ENCODE assay signal across 24 cellular contexts in the genomic region with DNA sequence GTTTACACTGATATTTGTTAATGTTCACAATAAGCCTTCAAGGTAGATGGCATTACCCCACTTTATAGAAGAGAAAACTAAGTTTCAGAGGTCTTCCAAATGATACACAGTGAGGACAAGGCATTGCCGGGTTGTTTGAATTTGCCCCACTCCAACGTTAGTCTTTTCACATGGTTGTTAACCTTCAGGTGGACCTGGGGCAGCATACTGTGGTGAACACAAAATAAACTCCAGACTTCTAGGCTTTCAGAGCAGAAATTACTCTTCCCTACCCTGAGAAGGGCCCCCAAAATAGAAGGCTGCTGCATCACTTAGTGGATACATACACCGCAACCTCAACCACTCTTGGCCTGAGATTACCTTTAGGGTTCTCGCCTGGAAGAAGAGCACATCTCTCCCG. TPM values are rescaled to one million over a fixed set of nuclear protein-coding genes. Genes with fewer than 3 reads are reported as not detected.
DNase-seq lines count a peak whose midpoint lies in the region; ATAC-seq, FAIRE-seq and TF ChIP-seq lines count a peak whose summit lies in the region.
"Had no signal": no experiment of that assay in that cellular context is flagged by ENCODE, and none has a peak within 500 bp of the region (broad histone marks: within the 10 kb centered on the region; RNA-seq: fewer than 3 reads in every experiment).

No MANE protein-coding gene starts in this region.

- intact Hi-C loops in K562 (cut with micrococcal nuclease) = loop anchor here (5.0 to 10.0 kb wide), 2 partner anchors 33 to 175 kb away; no protein-coding TSS in a partner anchor

- no peak overlapping the region for H3K9ac ChIP-seq in K562 (ENCODE audit: insufficient read depth in 1 of 2, low read depth in 2 of 2, low read length in 2 of 2)

- TF ChIP-seq POLR2A in K562 (conservative IDR thresholded peaks at IDR 0.05) = no peak

- peak overlapping the region; percentile 78 for H2AFZ ChIP-seq in K562 (ENCODE audit: low read depth, low read length)

- H3K4me1 ChIP-seq in K562 (replicated peaks in 1 of 2; ENCODE audit: control insufficient read depth in 2 of 2, insufficient read depth in 2 of 2, low read length in 2 of 2) = peaks cover 22 to 34% of the 10 kb centered on the region in 2 experiments; a peak in 4 of 5 replicates
- H3K4me1 ChIP-seq: BE2C had no signal

- no TSS peak for BruUV-seq in K562 (replicated peaks; lab: Mats Ljungman, UMichigan)

- no peak for TF ChIP-seq RAD21 in K562 (CRISPR knock-in tag; conservative IDR thresholded peaks at IDR 0.05 in 1 of 2, IDR thresholded peaks at IDR 0.05 in 1 of 2)

- H3K4me2 ChIP-seq in K562 (ENCODE audit: insufficient read depth, low read length) = no peak overlapping the region

- TF ChIP-seq CTCF in K562 (IDR thresholded peaks at IDR 0.05 in 2 of 3, conservative IDR thresholded peaks at IDR 0.05 in 1 of 3; ENCODE audit: insufficient read depth in 2 of 3, low read depth in 1 of 3, low read length in 3 of 3) = no peak
- no peak for TF ChIP-seq CTCF in progenitor cell of endocrine pancreas (IDR thresholded peaks at IDR 0.05; ENCODE audit: unreplicated experiment)

- H3K9me3 Mint-ChIP-seq in progenitor cell of endocrine pancreas (ENCODE audit: low read depth) = no peaks in the 10 kb centered on the region
- H3K9me3 Mint-ChIP-seq in activated naive CD8-positive, alpha-beta T cell treated with anti-CD3 and anti-CD28 coated beads for 36 hours = no peaks in the 10 kb centered on the region
- H3K9me3 Mint-ChIP-seq: HFFc6 had no signal

- peaks cover 16% of the 10 kb centered on the region for H3K79me2 ChIP-seq in K562 (ENCODE audit: control insufficient read depth, insufficient read depth, low read length)

- H3K27ac Mint-ChIP-seq in progenitor cell of endocrine pancreas = peak overlapping the region; percentile 33
- H3K27ac Mint-ChIP-seq in activated naive CD8-positive, alpha-beta T cell treated with anti-CD3 and anti-CD28 coated beads for 36 hours = no peak overlapping the region
- H3K27ac Mint-ChIP-seq: HFFc6 had no signal

- no peak for FAIRE-seq in K562 (lab: Jason Lieb, UNC)
- FAIRE-seq: GM12878, GM19239 had no signal

- ATAC-seq in K562 (no peak), GM21447 (IDR thresholded peaks at IDR 0.05; ENCODE audit: unreplicated experiment) (no peak)
- ATAC-seq: GM12878, HCT116 had no signal

- no peaks in the 10 kb centered on the region for H3K9me1 ChIP-seq in K562 (ENCODE audit: control insufficient read depth, insufficient read depth, low read length)

- in situ Hi-C loops in K562 (cut with MboI) = no loop called here

- H3K27me3 ChIP-seq in K562 (ENCODE audit: control insufficient read depth in 2 of 2, insufficient read depth in 2 of 2, low read length in 2 of 2) = no peaks in the 10 kb centered on the region
- H3K27me3 ChIP-seq: BE2C had no signal

- H3K36me3 Mint-ChIP-seq in progenitor cell of endocrine pancreas (ENCODE audit: insufficient read depth) = no peaks in the 10 kb centered on the region
- H3K36me3 Mint-ChIP-seq in activated naive CD8-positive, alpha-beta T cell treated with anti-CD3 and anti-CD28 coated beads for 36 hours = peaks cover 8% of the 10 kb centered on the region
- H3K36me3 Mint-ChIP-seq: CD4-positive, CD25-positive, alpha-beta regulatory T cell had no signal

- peaks cover 13% of the 10 kb centered on the region for H4K20me1 ChIP-seq in K562 (replicated peaks; ENCODE audit: control insufficient read depth, insufficient read depth, low read length)

- no peak overlapping the region for H3K4me3 ChIP-seq in K562
- H3K4me3 ChIP-seq: GM12878 had no signal

- no peak for TF ChIP-seq EP300 in K562 (IDR thresholded peaks at IDR 0.05; ENCODE audit: low read length)

- H3K36me3 ChIP-seq in KOPT-K1 (ENCODE audit: insufficient read depth, low read length) (no peaks in the 10 kb centered on the region; the same call in 1 of the 2 replicates), K562 (ENCODE audit: control insufficient read depth, insufficient read depth, low read length) (peaks cover 3% of the 10 kb centered on the region)

- H3K27ac ChIP-seq in KOPT-K1 (ENCODE audit: low read depth, low read length, poor library complexity, severe bottlenecking) (peak overlapping the region; percentile 35), K562 (ENCODE audit: extremely low read depth, low read depth, low read length) (no peak overlapping the region)
- H3K27ac ChIP-seq: HL-60 had no signal

- H3K4me3 Mint-ChIP-seq in progenitor cell of endocrine pancreas (ENCODE audit: low read depth) = no peak overlapping the region
- no peak overlapping the region for H3K4me3 Mint-ChIP-seq in activated naive CD8-positive, alpha-beta T cell treated with anti-CD3 and anti-CD28 coated beads for 36 hours
- H3K4me3 Mint-ChIP-seq: HFFc6 had no signal

- H3K9me3 ChIP-seq in KOPT-K1 (ENCODE audit: insufficient read depth, low read length, poor library complexity, severe bottlenecking) = no peaks in the 10 kb centered on the region
- no peaks in the 10 kb centered on the region for H3K9me3 ChIP-seq in K562 (replicated peaks; ENCODE audit: control insufficient read depth, insufficient read depth, low read depth, low read length)
- H3K9me3 ChIP-seq: BE2C had no signal

- POLR2A ChIA-PET in K562 (lab: Yijun Ruan, JAX) = interaction anchor here (0.6 to 1.4 kb wide), 3 partner anchors 11 to 44 kb away, joined by 3 to 6 read pairs (median 3); no protein-coding TSS in a partner anchor

- H3K27me3 Mint-ChIP-seq in progenitor cell of endocrine pancreas = no peaks in the 10 kb centered on the region
- no peaks in the 10 kb centered on the region for H3K27me3 Mint-ChIP-seq in activated naive CD8-positive, alpha-beta T cell treated with anti-CD3 and anti-CD28 coated beads for 36 hours

- H3K4me1 Mint-ChIP-seq in progenitor cell of endocrine pancreas (ENCODE audit: low read depth) = peaks cover 7% of the 10 kb centered on the region
- H3K4me1 Mint-ChIP-seq in activated naive CD8-positive, alpha-beta T cell treated with anti-CD3 and anti-CD28 coated beads for 36 hours = peaks cover 8% of the 10 kb centered on the region

- CTCF ChIA-PET in K562 (lab: Yijun Ruan, JAX; ENCODE audit: low intra/inter-chr PET ratio) = no interaction called here

- DNase-seq in NCI-H2227 (lab: John Stamatoyannopoulos, UW; ENCODE audit: unreplicated experiment) (peak; percentile 25), NCI-H2227 treated with DMSO at 0.1 percent for 48 hours (lab: John Stamatoyannopoulos, UW) (no peak), K562 (ENCODE audit: extremely low read depth in 1 of 4, low spot score in 3 of 4) (peak in 1 of 4 experiments; percentile 38), progenitor cell of endocrine pancreas (ENCODE audit: low spot score, unreplicated experiment) (no peak), NCI-H524 (lab: John Stamatoyannopoulos, UW) (no peak)
- DNase-seq in activated naive CD8-positive, alpha-beta T cell treated with anti-CD3 and anti-CD28 coated beads for 36 hours = no peak
- DNase-seq: 8988T; BE2C; C1 segment of cervical spinal cord; CD4-positive, CD25-positive, alpha-beta regulatory T cell; DMS153; DND-41; EL; GOT3; H7; HFFc6; IMR-90; KBM-7 had no signal

- WGBS in K562 (ENCODE audit: insufficient coverage, low coverage, missing lambda C conversion rate) = 39% methylated on average over 5 of the region's 5 CpGs

TF ChIP-seq in K562, 482 proteins besides CTCF, POLR2A, EP300 and RAD21 (continues in another document):
- TF ChIP-seq, protein P1, sequence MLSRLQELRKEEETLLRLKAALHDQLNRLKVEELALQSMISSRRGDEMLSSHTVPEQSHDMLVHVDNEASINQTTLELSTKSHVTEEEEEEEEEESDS (CRISPR knock-in tag; IDR thresholded peaks at IDR 0.05) = no peak
- no peak for TF ChIP-seq ZNF445 (CRISPR knock-in tag; IDR thresholded peaks at IDR 0.05; ENCODE audit: low read depth)
- no peak for TF ChIP-seq ZNF124 (CRISPR knock-in tag; IDR thresholded peaks at IDR 0.05)
- no peak for TF ChIP-seq ZNF165 (CRISPR knock-in tag; IDR thresholded peaks at IDR 0.05; ENCODE audit: borderline replicate concordance)
- TF ChIP-seq POLR3A (IDR thresholded peaks at IDR 0.05; ENCODE audit: borderline replicate concordance, extremely low read depth, insufficient read depth, insufficient read length) = no peak
- no peak for TF ChIP-seq TCF7 (IDR thresholded peaks at IDR 0.05; ENCODE audit: borderline replicate concordance)
- TF ChIP-seq, protein P2, sequence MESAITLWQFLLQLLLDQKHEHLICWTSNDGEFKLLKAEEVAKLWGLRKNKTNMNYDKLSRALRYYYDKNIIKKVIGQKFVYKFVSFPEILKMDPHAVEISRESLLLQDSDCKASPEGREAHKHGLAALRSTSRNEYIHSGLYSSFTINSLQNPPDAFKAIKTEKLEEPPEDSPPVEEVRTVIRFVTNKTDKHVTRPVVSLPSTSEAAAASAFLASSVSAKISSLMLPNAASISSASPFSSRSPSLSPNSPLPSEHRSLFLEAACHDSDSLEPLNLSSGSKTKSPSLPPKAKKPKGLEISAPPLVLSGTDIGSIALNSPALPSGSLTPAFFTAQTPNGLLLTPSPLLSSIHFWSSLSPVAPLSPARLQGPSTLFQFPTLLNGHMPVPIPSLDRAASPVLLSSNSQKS (CRISPR knock-in tag; IDR thresholded peaks at IDR 0.05) = no peak
- TF ChIP-seq NUFIP1 (IDR thresholded peaks at IDR 0.05; ENCODE audit: partially characterized antibody) = no peak

RNA-seq across cellular contexts. Expression of a gene that starts 3.4 kb away (rescaled TPM):
- total RNA-seq in K562 (2011; cell fraction: chromatin; rRNA removed; ENCODE audit: low replicate concordance) = 35.0 and 69.1 TPM in 2 replicates
- total RNA-seq in K562 (2011; cell fraction: nucleolus; rRNA removed) = 25.7 and 30.0 TPM in 2 replicates
- 48.0 and 76.6 TPM in 2 replicates for total RNA-seq in K562 (2011; cell fraction: nucleoplasm; rRNA removed)
- total RNA-seq in K562 (2014; rRNA removed) = 119 and 120 TPM in 2 replicates
- 114 and 125 TPM in 2 replicates for total RNA-seq in K562 (2014; rRNA removed; fragmentation: Illumina TruSeq; extraction: Trizol)
- 97.2 and 102 TPM in 2 replicates for total RNA-seq in K562 (2015; rRNA removed; fragmentation: Illumina TruSeq; extraction: Trizol)
- total RNA-seq in K562 (2021) = 234 and 257 TPM in 2 replicates
- 53.7 and 55.5 TPM in 2 replicates for polyA plus RNA-seq in K562 (2011; rRNA removed)
- polyA plus RNA-seq in K562 (2011; cell fraction: cytosol; rRNA removed) = 42.2 and 48.3 TPM in 2 replicates
- polyA plus RNA-seq in K562 (2011; cell fraction: nucleus; rRNA removed) = 41.0 and 48.4 TPM in 2 replicates
- polyA plus RNA-seq in K562 (2012) = 191 and 193 TPM in 2 replicates
- 199 and 203 TPM in 2 replicates for polyA plus RNA-seq in K562 (2014; fragmentation: Illumina TruSeq; extraction: Trizol)
- 10 to 100 TPM; 48.4 to 53.2 TPM for polyA plus RNA-seq in K562 (2014; fragmentation: Nextera tagmentation; extraction: Ambion mirVana)
- 116 and 140 TPM in 2 replicates for polyA plus RNA-seq in K562 (2014; rRNA removed)
- polyA minus RNA-seq in K562 (2011; rRNA and poly(A)+ RNA removed) = 36.1 and 52.7 TPM in 2 replicates
- 70.3 and 82.8 TPM in 2 replicates for polyA minus RNA-seq in K562 (2011; cell fraction: cytosol; rRNA and poly(A)+ RNA removed)
- 17.4 and 34.9 TPM in 2 replicates for polyA minus RNA-seq in K562 (2011; cell fraction: nucleus; rRNA and poly(A)+ RNA removed)
- 232 and 235 TPM in 2 replicates for total RNA-seq in progenitor cell of endocrine pancreas
- total RNA-seq in activated naive CD8-positive, alpha-beta T cell treated with anti-CD3 and anti-CD28 coated beads for 36 hours = 100 to 1,000 TPM; 221 to 222 TPM
